In genomic region chr4:158763462-158763861, GRCh38 we compare ENCODE assay signal across 1 cellular context.
TF ChIP-seq lines count a peak whose summit lies in the region.

No MANE protein-coding gene starts in this region.

TF ChIP-seq in GM23338, 12 proteins besides CTCF, POLR2A, EP300 and RAD21 (continued from another document):
- no peak for TF ChIP-seq ZNF462 (CRISPR knock-in tag; IDR thresholded peaks at IDR 0.05)
